25 cellular contexts compared by ENCODE assay signal in the genomic region with DNA sequence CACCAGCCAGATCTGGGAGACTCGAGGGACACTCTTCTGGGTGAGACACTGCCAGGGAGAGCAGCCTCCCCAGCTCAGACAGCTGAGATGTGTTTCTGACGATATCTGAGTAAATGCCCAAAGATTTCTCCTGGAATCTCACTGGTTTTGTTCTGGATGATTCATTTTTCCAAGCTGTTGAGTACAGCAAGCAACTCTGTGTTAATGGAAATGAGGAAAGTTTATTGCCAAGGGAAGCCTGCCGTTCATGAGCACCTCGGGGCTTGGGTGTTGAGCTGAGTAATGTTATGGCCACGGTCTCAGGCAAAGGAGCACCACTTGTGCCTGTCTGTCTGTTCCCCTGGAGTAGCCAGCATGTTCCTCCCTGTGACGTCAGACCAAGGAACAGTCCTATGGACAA.
"Had no signal": no experiment of that assay in that cellular context is flagged by ENCODE, and none has a peak within 500 bp of the region (broad histone marks: within the 10 kb centered on the region; RNA-seq: fewer than 3 reads in every experiment).

No MANE protein-coding gene starts in this region.

- DNase-seq: activated CD4-positive, alpha-beta T cell treated with anti-CD3 and anti-CD28 coated beads, Interleukin-2, amount 10 ng/mL, durations not matched to agents 7 days and 5 days; activated CD4-positive, CD25-positive, alpha-beta regulatory T cell treated with anti-CD3 and anti-CD28 coated beads, Interleukin-2, amount 50 U/mL, for 72 hours; activated CD8-positive, alpha-beta T cell treated with anti-CD3 and anti-CD28 coated beads, Interleukin-2, amount 10 ng/mL, durations not matched to agents 7 days and 5 days; activated gamma-delta T cell; activated naive CD4-positive, alpha-beta T cell treated with anti-CD3 and anti-CD28 coated beads, Interleukin-2, amount 50 U/mL, for 16 hours; activated naive CD8-positive, alpha-beta T cell treated with anti-CD3 and anti-CD28 coated beads, Interleukin-2, amount 50 U/mL, for 24 hours; brain microvascular endothelial cell; caudate nucleus; dermis blood vessel endothelial cell; effector CD8-positive, alpha-beta T cell; erythroblast; foreskin melanocyte; immature natural killer cell; kidney glomerular epithelial cell; nucleus accumbens; stomach; testis; WERI-Rb-1 had no signal

- H3K9me3 ChIP-seq: stomach, testis, vagina had no signal

- H3K4me3 ChIP-seq: hepatocyte, skin epidermis, stomach, testis, vagina had no signal

- ATAC-seq: activated CD8-positive, alpha-beta T cell treated with anti-CD3 and anti-CD28 coated beads, Interleukin-2, amount 10 ng/mL, durations not matched to agents 7 days and 5 days; activated naive CD8-positive, alpha-beta T cell treated with anti-CD3 and anti-CD28 coated beads, Interleukin-2, amount 50 U/mL, for 24 hours; left ventricle myocardium superior; right cardiac atrium; stimulated activated memory B cell treated with anti-CD40 and anti-IgM and Interleukin-4, amounts not matched to agents 10 μg/mL and 1 μg/mL and 100 μg/mL, for 72 hours had no signal

- H3K27me3 ChIP-seq: brain microvascular endothelial cell, hepatocyte, testis, vagina had no signal

- H3K4me1 ChIP-seq: parathyroid adenoma, stomach, vagina had no signal

- H3K36me3 ChIP-seq: brain microvascular endothelial cell, stomach, vagina, WERI-Rb-1 had no signal

- H3K27ac ChIP-seq: brain microvascular endothelial cell, hepatocyte, parathyroid adenoma, skin epidermis, stomach, testis, vagina, WERI-Rb-1 had no signal
